Comparison of ENCODE assay signal across 29 cellular contexts in the genomic region with DNA sequence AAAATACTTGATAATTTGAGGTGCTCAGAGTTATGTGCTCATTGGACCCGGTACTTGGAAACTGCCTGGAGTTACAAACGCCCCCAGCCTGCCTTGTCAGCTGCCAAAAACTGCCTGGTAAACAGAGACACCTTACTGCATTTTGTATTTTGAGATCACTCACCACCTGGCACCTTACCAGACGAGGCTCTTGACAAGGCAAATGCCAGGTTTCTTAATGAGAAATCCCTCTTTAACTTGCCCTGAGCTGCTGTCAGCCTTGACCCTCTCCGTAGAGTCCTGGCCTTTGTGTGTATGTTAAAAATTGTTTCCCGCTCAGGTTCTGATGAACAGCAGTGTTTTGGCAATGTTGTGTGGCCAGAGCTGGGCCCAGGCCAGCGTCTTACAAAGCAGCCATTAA. TPM values are rescaled to one million over a fixed set of nuclear protein-coding genes. Genes with fewer than 3 reads are reported as not detected.
DNase-seq lines count a peak whose midpoint lies in the region; ATAC-seq, FAIRE-seq and TF ChIP-seq lines count a peak whose summit lies in the region.
"Had no signal": no experiment of that assay in that cellular context is flagged by ENCODE, and none has a peak within 500 bp of the region (broad histone marks: within the 10 kb centered on the region; RNA-seq: fewer than 3 reads in every experiment).

No MANE protein-coding gene starts in this region.

- no peaks in the 10 kb centered on the region for H3K9me1 ChIP-seq in endothelial cell of umbilical vein (replicated peaks; ENCODE audit: control insufficient read depth, extremely low read depth, insufficient read depth, low read length)

- H3K9me3 Mint-ChIP-seq in activated T-helper 17 cell treated with anti-CD3 and anti-CD28 coated beads, Interleukin-2, amount 50 U/mL, for 72 hours: peaks cover 4% of the 10 kb centered on the region
- H3K9me3 Mint-ChIP-seq: HFFc6 had no signal

- dilution Hi-C loops in endothelial cell of umbilical vein (cut with MboI; ENCODE audit: extremely low pct_ligation_motif_present, low sequenced_read_pairs): no loop called here

- peaks cover 7% of the 10 kb centered on the region for H3K27me3 Mint-ChIP-seq in activated T-helper 17 cell treated with anti-CD3 and anti-CD28 coated beads, Interleukin-2, amount 50 U/mL, for 72 hours

- FAIRE-seq in endothelial cell of umbilical vein (lab: Jason Lieb, UNC): no peak
- FAIRE-seq in D721Med (lab: Jason Lieb, UNC): no peak

- intact Hi-C loops in endothelial cell of umbilical vein (cut with micrococcal nuclease): no loop called here

- H3K9me3 ChIP-seq in endothelial cell of umbilical vein (replicated peaks; ENCODE audit: control insufficient read depth, insufficient read depth, low read length) (no peaks in the 10 kb centered on the region), osteoblast (ENCODE audit: low read depth, low read length) (no peaks in the 10 kb centered on the region)
- H3K9me3 ChIP-seq: testis, uterus had no signal

- no peak overlapping the region for H3K27ac ChIP-seq in endothelial cell of umbilical vein (ENCODE audit: insufficient read depth, low read depth, low read length)
- H3K27ac ChIP-seq in osteoblast (ENCODE audit: low read depth, low read length): no peak overlapping the region
- H3K27ac ChIP-seq: left ventricle myocardium inferior, testis, uterus had no signal

- H3K27ac Mint-ChIP-seq in activated T-helper 17 cell treated with anti-CD3 and anti-CD28 coated beads, Interleukin-2, amount 50 U/mL, for 72 hours: no peak overlapping the region
- H3K27ac Mint-ChIP-seq: activated T-cell treated with anti-CD3 and anti-CD28 coated beads, Interleukin-2, amount 50 U/mL, for 24 hours; HFFc6; naive thymus-derived CD8-positive, alpha-beta T cell; T-helper 2 cell treated with Interferon-gamma antibody and Interleukin-4, amounts not matched to agents 5 μg/mL and 100 μg/mL, for 36 hours had no signal

- BruUV-seq in endothelial cell of umbilical vein (replicated peaks; lab: Mats Ljungman, UMichigan): no TSS peak

- POLR2A ChIA-PET in endothelial cell of umbilical vein (lab: Charles Lee): no interaction called here

- DNase-seq in COR-L47 (lab: John Stamatoyannopoulos, UW) (peak; percentile 65), NCI-H1092 treated with DMSO at 0.1 percent for 48 hours (lab: John Stamatoyannopoulos, UW) (peak; percentile 88), NCI-H2227 (lab: John Stamatoyannopoulos, UW; ENCODE audit: unreplicated experiment) (peak; percentile 27), endothelial cell of umbilical vein (ENCODE audit: low read depth, low spot score) (peak; percentile 10), osteoblast (ENCODE audit: insufficient read length, low spot score, missing footprints) (no peak), D721Med (ENCODE audit: insufficient read length, low spot score) (no peak), pons (ENCODE audit: low spot score) (no peak)
- DNase-seq: activated CD4-positive, alpha-beta T cell treated with anti-CD3 and anti-CD28 coated beads for 4 hours; activated gamma-delta T cell treated with Interleukin-2 at 50 U/mL for 16 hours; activated T-cell treated with anti-CD3 and anti-CD28 coated beads, Interleukin-2, amount 50 U/mL, for 24 hours; Calu3; cerebellar nuclear complex; EL; GOT3; HFFc6; Kasumi-1; left ventricle myocardium inferior; MV-4-11; naive thymus-derived CD8-positive, alpha-beta T cell; NCI-H1930; NCI-H82; occipital lobe; stimulated activated naive CD4-positive, alpha-beta T cell treated with Interleukin-2 at 50 U/mL for 16 hours; testis; uterus had no signal

- no peak overlapping the region for H3K9ac ChIP-seq in endothelial cell of umbilical vein (replicated peaks; ENCODE audit: extremely low read depth, insufficient read depth, low read length)

- no peak for TF ChIP-seq POLR2A in endothelial cell of umbilical vein (IDR thresholded peaks at IDR 0.05; ENCODE audit: low read depth, low read length)

- H3K79me2 ChIP-seq in endothelial cell of umbilical vein (ENCODE audit: control insufficient read depth, insufficient read depth, low read length) (no peaks in the 10 kb centered on the region), osteoblast (ENCODE audit: insufficient read depth, low read length) (no peaks in the 10 kb centered on the region)

- CTCF ChIA-PET in endothelial cell of umbilical vein (lab: Charles Lee): interaction anchor here (1.0 kb wide), 1 partner anchor 17 kb away, joined by 3 read pairs; no protein-coding TSS in a partner anchor

- no peak for ATAC-seq in activated T-helper 17 cell treated with anti-CD3 and anti-CD28 coated beads, Interleukin-2, amount 50 U/mL, for 72 hours (replicated peaks)
- ATAC-seq: naive thymus-derived CD8-positive, alpha-beta T cell; Right ventricle myocardium inferior had no signal

- H3K4me2 ChIP-seq in endothelial cell of umbilical vein (ENCODE audit: insufficient read depth, low read length) (no peak overlapping the region), osteoblast (ENCODE audit: insufficient read depth, low read length) (no peak overlapping the region)

- no peak overlapping the region for H3K4me3 Mint-ChIP-seq in activated T-helper 17 cell treated with anti-CD3 and anti-CD28 coated beads, Interleukin-2, amount 50 U/mL, for 72 hours
- H3K4me3 Mint-ChIP-seq: activated T-cell treated with anti-CD3 and anti-CD28 coated beads, Interleukin-2, amount 50 U/mL, for 24 hours; HFFc6; naive thymus-derived CD8-positive, alpha-beta T cell; T-helper 2 cell treated with Interferon-gamma antibody and Interleukin-4, amounts not matched to agents 5 μg/mL and 100 μg/mL, for 36 hours had no signal

- H3K4me3 ChIP-seq in endothelial cell of umbilical vein (replicated peaks in 1 of 3; ENCODE audit: insufficient read depth in 1 of 3, low read depth in 1 of 3, low read length in 3 of 3): no peak overlapping the region
- no peak overlapping the region for H3K4me3 ChIP-seq in osteoblast (ENCODE audit: insufficient read depth, low read length)
- H3K4me3 ChIP-seq: left ventricle myocardium inferior, testis, uterus had no signal

- TF ChIP-seq CTCF in endothelial cell of umbilical vein (IDR thresholded peaks at IDR 0.05; ENCODE audit: extremely low read depth in 1 of 2, insufficient read depth in 1 of 2, low read depth in 1 of 2, low read length in 2 of 2) (no peak), osteoblast (IDR thresholded peaks at IDR 0.05; ENCODE audit: extremely low read depth, low read depth, low read length) (no peak), D721Med (IDR thresholded peaks at IDR 0.05; ENCODE audit: insufficient read depth, missing control alignments) (no peak)

- no peaks in the 10 kb centered on the region for H3K36me3 Mint-ChIP-seq in activated T-helper 17 cell treated with anti-CD3 and anti-CD28 coated beads, Interleukin-2, amount 50 U/mL, for 72 hours (ENCODE audit: low read depth)

- H2AFZ ChIP-seq in endothelial cell of umbilical vein (ENCODE audit: low read depth, low read length): no peak overlapping the region
- H2AFZ ChIP-seq in osteoblast (ENCODE audit: low read length): no peak overlapping the region

- H4K20me1 ChIP-seq in endothelial cell of umbilical vein (replicated peaks; ENCODE audit: control insufficient read depth, extremely low read depth, insufficient read depth, low read length) (no peaks in the 10 kb centered on the region), osteoblast (ENCODE audit: insufficient read depth, low read length) (no peaks in the 10 kb centered on the region)

- H3K27me3 ChIP-seq in endothelial cell of umbilical vein (ENCODE audit: control insufficient read depth in 2 of 2, insufficient read depth in 2 of 2, low read length in 2 of 2) (no peaks in the 10 kb centered on the region), osteoblast (ENCODE audit: insufficient read depth, low read length) (peaks cover 2% of the 10 kb centered on the region)
- H3K27me3 ChIP-seq: testis, uterus had no signal

- no peaks in the 10 kb centered on the region for H3K4me1 Mint-ChIP-seq in activated T-helper 17 cell treated with anti-CD3 and anti-CD28 coated beads, Interleukin-2, amount 50 U/mL, for 72 hours
- H3K4me1 Mint-ChIP-seq: naive thymus-derived CD8-positive, alpha-beta T cell had no signal

- H3K4me1 ChIP-seq in endothelial cell of umbilical vein (ENCODE audit: control insufficient read depth, extremely low read depth, insufficient read depth, low read length) (no peaks in the 10 kb centered on the region), osteoblast (ENCODE audit: insufficient read depth, low read length) (no peaks in the 10 kb centered on the region)
- H3K4me1 ChIP-seq: left ventricle myocardium inferior, testis, uterus had no signal

- H3K36me3 ChIP-seq in endothelial cell of umbilical vein (ENCODE audit: control insufficient read depth in 2 of 2, extremely low read depth in 1 of 2, insufficient read depth in 2 of 2, low read length in 2 of 2): no peaks in the 10 kb centered on the region
- H3K36me3 ChIP-seq in osteoblast (ENCODE audit: insufficient read depth, low read length): no peaks in the 10 kb centered on the region
- H3K36me3 ChIP-seq: uterus had no signal

TF ChIP-seq in endothelial cell of umbilical vein, 7 proteins besides CTCF, POLR2A, EP300 and RAD21:
- TF ChIP-seq GATA2 (IDR thresholded peaks at IDR 0.05; ENCODE audit: insufficient read depth, insufficient read length, low read depth, low read length) (no peak), JUN (IDR thresholded peaks at IDR 0.05; ENCODE audit: borderline replicate concordance, insufficient read depth, insufficient read length, low read depth) (no peak), FOS (IDR thresholded peaks at IDR 0.05; ENCODE audit: borderline replicate concordance, insufficient read depth, low read length) (no peak), POLR2AphosphoS5 (IDR thresholded peaks at IDR 0.05; ENCODE audit: insufficient read depth, low read depth, low read length) (no peak), MYC (IDR thresholded peaks at IDR 0.05; ENCODE audit: low read depth, low read length) (no peak), EZH2 (IDR thresholded peaks at IDR 0.05; ENCODE audit: borderline replicate concordance, low read depth, low read length, severe bottlenecking) (no peak)
- TF ChIP-seq, protein P1, sequence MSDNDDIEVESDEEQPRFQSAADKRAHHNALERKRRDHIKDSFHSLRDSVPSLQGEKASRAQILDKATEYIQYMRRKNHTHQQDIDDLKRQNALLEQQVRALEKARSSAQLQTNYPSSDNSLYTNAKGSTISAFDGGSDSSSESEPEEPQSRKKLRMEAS (IDR thresholded peaks at IDR 0.05; ENCODE audit: insufficient read depth, insufficient read length): no peak
TF ChIP-seq in endothelial cell of umbilical vein: peak in this region for 0.

RNA-seq across cellular contexts. Expression of a gene that starts 28.8 kb away (rescaled TPM):
- total RNA-seq in endothelial cell of umbilical vein: 1.8 and 1.9 TPM in 2 replicates
- polyA plus RNA-seq in endothelial cell of umbilical vein: 2.8 and 4.2 TPM in 2 replicates
- polyA plus RNA-seq in endothelial cell of umbilical vein (2011; cell fraction: cytosol; rRNA removed): 1.1 and 1.2 TPM in 2 replicates
- polyA plus RNA-seq in endothelial cell of umbilical vein (2011; cell fraction: nucleus; rRNA removed): 3.4 and 4.0 TPM in 2 replicates
- polyA plus RNA-seq in endothelial cell of umbilical vein (2012): 0.62 and 0.93 TPM in 2 replicates
- 3.9 and 4.9 TPM in 2 replicates for polyA minus RNA-seq in endothelial cell of umbilical vein
- polyA minus RNA-seq in endothelial cell of umbilical vein (2011; cell fraction: cytosol; rRNA and poly(A)+ RNA removed): not detected
- 2.8 and 2.9 TPM in 2 replicates for polyA minus RNA-seq in endothelial cell of umbilical vein (2011; cell fraction: nucleus; rRNA and poly(A)+ RNA removed)
- total RNA-seq in osteoblast: under 0.01 and 0.29 TPM in 2 replicates
- not detected for total RNA-seq in activated T-helper 17 cell treated with anti-CD3 and anti-CD28 coated beads, Interleukin-2, amount 50 U/mL, for 72 hours
- total RNA-seq: HFFc6 had no signal
- polyA plus RNA-seq: fibroblast of lung; naive thymus-derived CD8-positive, alpha-beta T cell had no signal

Comparison
In these comparisons a context has a peak if more than half of its experiments do, and no peak if none do; other contexts are left out.
1. DNase-seq: peak in COR-L47 (single experiment), NCI-H1092 treated with DMSO at 0.1 percent for 48 hours (single experiment), NCI-H2227 (single experiment) and endothelial cell of umbilical vein (single experiment); none in osteoblast (single experiment), D721Med (single experiment) and pons (single experiment).